ENCODE assay signal across 3 cellular contexts in the genomic region with DNA sequence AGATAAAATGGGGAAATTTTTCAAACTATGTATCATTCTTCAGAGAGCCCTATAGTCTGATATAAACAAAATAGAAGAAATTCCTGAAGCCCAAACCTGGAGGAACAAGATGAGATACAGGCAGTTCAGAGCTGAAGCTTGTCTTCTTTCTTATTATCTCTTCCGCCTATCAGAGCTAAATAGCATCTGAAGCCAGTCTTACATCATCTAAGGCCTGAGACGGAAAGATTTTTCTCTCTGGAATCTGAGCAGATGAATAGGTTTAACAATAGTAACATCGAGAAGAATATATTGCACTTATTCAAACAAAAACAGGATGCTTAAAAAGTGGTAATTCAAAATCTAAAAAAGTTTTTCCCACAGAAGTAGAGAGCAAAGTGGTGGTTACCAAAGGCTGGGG.
TF ChIP-seq lines count a peak whose summit lies in the region.

No MANE protein-coding gene starts in this region.

TF ChIP-seq in SK-N-SH treated with all-trans-retinoic acid at 6 μM for 48 hours, 23 proteins besides CTCF, POLR2A, EP300 and RAD21:
- TF ChIP-seq ZNF8 (CRISPR knock-in tag; IDR thresholded peaks at IDR 0.05) (no peak), ISL1 (CRISPR knock-in tag; IDR thresholded peaks at IDR 0.05) (0 out of 2 replicates have a peak, but pooled peaks have one; percentile 35), ZNF70 (CRISPR knock-in tag; IDR thresholded peaks at IDR 0.05) (no peak), TCF4 (CRISPR knock-in tag; IDR thresholded peaks at IDR 0.05; ENCODE audit: borderline replicate concordance) (no peak), OSR1 (CRISPR knock-in tag; IDR thresholded peaks at IDR 0.05) (no peak)

TF ChIP-seq in SK-N-SH, 30 proteins besides CTCF, POLR2A, EP300 and RAD21:
- TF ChIP-seq RXRA (IDR thresholded peaks at IDR 0.05; ENCODE audit: borderline replicate concordance, low read depth) (no peak), RFX5 (IDR thresholded peaks at IDR 0.05; ENCODE audit: low read length) (no peak)

TF ChIP-seq in HepG2, 621 proteins besides CTCF, POLR2A, EP300 and RAD21:
- TF ChIP-seq ZNF251 (CRISPR knock-in tag; IDR thresholded peaks at IDR 0.05) (no peak), HOXA9 (CRISPR knock-in tag; IDR thresholded peaks at IDR 0.05; ENCODE audit: borderline replicate concordance) (no peak), ZFP1 (CRISPR knock-in tag; IDR thresholded peaks at IDR 0.05) (no peak), ZNF547 (CRISPR knock-in tag; IDR thresholded peaks at IDR 0.05) (no peak), HOXA7 (CRISPR knock-in tag; IDR thresholded peaks at IDR 0.05) (no peak), NCOA1 (CRISPR knock-in tag; IDR thresholded peaks at IDR 0.05) (no peak), RORA (CRISPR knock-in tag; IDR thresholded peaks at IDR 0.05) (no peak), TBP (CRISPR knock-in tag; IDR thresholded peaks at IDR 0.05) (no peak), YEATS2 (CRISPR knock-in tag; IDR thresholded peaks at IDR 0.05; ENCODE audit: borderline replicate concordance) (no peak), ELF4 (CRISPR knock-in tag; IDR thresholded peaks at IDR 0.05; ENCODE audit: borderline replicate concordance) (no peak), KLF9 (CRISPR knock-in tag; IDR thresholded peaks at IDR 0.05; ENCODE audit: low read depth) (no peak)
- TF ChIP-seq, protein P1, sequence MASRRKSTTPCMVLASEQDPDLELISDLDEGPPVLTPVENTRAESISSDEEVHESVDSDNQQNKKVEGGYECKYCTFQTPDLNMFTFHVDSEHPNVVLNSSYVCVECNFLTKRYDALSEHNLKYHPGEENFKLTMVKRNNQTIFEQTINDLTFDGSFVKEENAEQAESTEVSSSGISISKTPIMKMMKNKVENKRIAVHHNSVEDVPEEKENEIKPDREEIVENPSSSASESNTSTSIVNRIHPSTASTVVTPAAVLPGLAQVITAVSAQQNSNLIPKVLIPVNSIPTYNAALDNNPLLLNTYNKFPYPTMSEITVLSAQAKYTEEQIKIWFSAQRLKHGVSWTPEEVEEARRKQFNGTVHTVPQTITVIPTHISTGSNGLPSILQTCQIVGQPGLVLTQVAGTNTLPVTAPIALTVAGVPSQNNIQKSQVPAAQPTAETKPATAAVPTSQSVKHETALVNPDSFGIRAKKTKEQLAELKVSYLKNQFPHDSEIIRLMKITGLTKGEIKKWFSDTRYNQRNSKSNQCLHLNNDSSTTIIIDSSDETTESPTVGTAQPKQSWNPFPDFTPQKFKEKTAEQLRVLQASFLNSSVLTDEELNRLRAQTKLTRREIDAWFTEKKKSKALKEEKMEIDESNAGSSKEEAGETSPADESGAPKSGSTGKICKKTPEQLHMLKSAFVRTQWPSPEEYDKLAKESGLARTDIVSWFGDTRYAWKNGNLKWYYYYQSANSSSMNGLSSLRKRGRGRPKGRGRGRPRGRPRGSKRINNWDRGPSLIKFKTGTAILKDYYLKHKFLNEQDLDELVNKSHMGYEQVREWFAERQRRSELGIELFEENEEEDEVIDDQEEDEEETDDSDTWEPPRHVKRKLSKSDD (CRISPR knock-in tag; IDR thresholded peaks at IDR 0.05; ENCODE audit: low read depth), result no peak
- TF ChIP-seq, protein P2, sequence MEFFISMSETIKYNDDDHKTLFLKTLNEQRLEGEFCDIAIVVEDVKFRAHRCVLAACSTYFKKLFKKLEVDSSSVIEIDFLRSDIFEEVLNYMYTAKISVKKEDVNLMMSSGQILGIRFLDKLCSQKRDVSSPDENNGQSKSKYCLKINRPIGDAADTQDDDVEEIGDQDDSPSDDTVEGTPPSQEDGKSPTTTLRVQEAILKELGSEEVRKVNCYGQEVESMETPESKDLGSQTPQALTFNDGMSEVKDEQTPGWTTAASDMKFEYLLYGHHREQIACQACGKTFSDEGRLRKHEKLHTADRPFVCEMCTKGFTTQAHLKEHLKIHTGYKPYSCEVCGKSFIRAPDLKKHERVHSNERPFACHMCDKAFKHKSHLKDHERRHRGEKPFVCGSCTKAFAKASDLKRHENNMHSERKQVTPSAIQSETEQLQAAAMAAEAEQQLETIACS (CRISPR knock-in tag; IDR thresholded peaks at IDR 0.05), result no peak
- TF ChIP-seq, protein P3, sequence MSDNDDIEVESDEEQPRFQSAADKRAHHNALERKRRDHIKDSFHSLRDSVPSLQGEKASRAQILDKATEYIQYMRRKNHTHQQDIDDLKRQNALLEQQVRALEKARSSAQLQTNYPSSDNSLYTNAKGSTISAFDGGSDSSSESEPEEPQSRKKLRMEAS (IDR thresholded peaks at IDR 0.05), result no peak
